In genomic region chr19:27859689-27860088, GRCh38 we compare ENCODE assay signal across 16 cellular contexts.
DNase-seq lines count a peak whose midpoint lies in the region; ATAC-seq lines count a peak whose summit lies in the region.
"Had no signal": no experiment of that assay in that cellular context is flagged by ENCODE, and none has a peak within 500 bp of the region (broad histone marks: within the 10 kb centered on the region; RNA-seq: fewer than 3 reads in every experiment).

No MANE protein-coding gene starts in this region.

- no peaks in the 10 kb centered on the region for H3K4me1 Mint-ChIP-seq in activated naive CD8-positive, alpha-beta T cell (ENCODE audit: low read depth)
- no peaks in the 10 kb centered on the region for H3K4me1 Mint-ChIP-seq in activated naive CD8-positive, alpha-beta T cell treated with anti-CD3 and anti-CD28 coated beads, Interleukin-2, amount 50 U/mL, for 24 hours
- no peaks in the 10 kb centered on the region for H3K4me1 Mint-ChIP-seq in activated CD4-positive, alpha-beta T cell treated with anti-CD3 and anti-CD28 coated beads, Interleukin-2, amount 10 ng/mL, durations not matched to agents 7 days and 5 days
- H3K4me1 Mint-ChIP-seq: B cell; CD4-positive, CD25-positive, alpha-beta regulatory T cell; GM23338; H9 had no signal

- ATAC-seq in activated naive CD8-positive, alpha-beta T cell treated with anti-CD3 and anti-CD28 coated beads, Interleukin-2, amount 50 U/mL, for 24 hours: no peak
- ATAC-seq: CD8-positive, alpha-beta T cell; GM23338; HCT116 had no signal

- CTCF ChIA-PET in activated CD4-positive, alpha-beta T cell treated with anti-CD3 and anti-CD28 coated beads, Interleukin-2, amount 10 ng/mL, durations not matched to agents 7 days and 5 days (lab: Charles Lee): no interaction called here

- H3K27me3 Mint-ChIP-seq in activated naive CD8-positive, alpha-beta T cell: no peaks in the 10 kb centered on the region
- H3K27me3 Mint-ChIP-seq in activated naive CD8-positive, alpha-beta T cell treated with anti-CD3 and anti-CD28 coated beads, Interleukin-2, amount 50 U/mL, for 24 hours: no peaks in the 10 kb centered on the region
- no peaks in the 10 kb centered on the region for H3K27me3 Mint-ChIP-seq in activated CD4-positive, alpha-beta T cell treated with anti-CD3 and anti-CD28 coated beads, Interleukin-2, amount 10 ng/mL, durations not matched to agents 7 days and 5 days
- H3K27me3 Mint-ChIP-seq: B cell; CD4-positive, CD25-positive, alpha-beta regulatory T cell had no signal

- peaks cover 19% of the 10 kb centered on the region for H3K36me3 Mint-ChIP-seq in activated naive CD8-positive, alpha-beta T cell
- H3K36me3 Mint-ChIP-seq in activated naive CD8-positive, alpha-beta T cell treated with anti-CD3 and anti-CD28 coated beads, Interleukin-2, amount 50 U/mL, for 24 hours (ENCODE audit: low read depth): peaks cover 2% of the 10 kb centered on the region
- H3K36me3 Mint-ChIP-seq in activated CD4-positive, alpha-beta T cell treated with anti-CD3 and anti-CD28 coated beads, Interleukin-2, amount 10 ng/mL, durations not matched to agents 7 days and 5 days (ENCODE audit: low read depth): no peaks in the 10 kb centered on the region
- H3K36me3 Mint-ChIP-seq: CD4-positive, CD25-positive, alpha-beta regulatory T cell had no signal

- no peak overlapping the region for H3K27ac Mint-ChIP-seq in activated naive CD8-positive, alpha-beta T cell
- no peak overlapping the region for H3K27ac Mint-ChIP-seq in activated naive CD8-positive, alpha-beta T cell treated with anti-CD3 and anti-CD28 coated beads, Interleukin-2, amount 50 U/mL, for 24 hours
- no peak overlapping the region for H3K27ac Mint-ChIP-seq in activated CD4-positive, alpha-beta T cell treated with anti-CD3 and anti-CD28 coated beads, Interleukin-2, amount 10 ng/mL, durations not matched to agents 7 days and 5 days
- H3K27ac Mint-ChIP-seq: B cell; CD4-positive, CD25-positive, alpha-beta regulatory T cell; CD8-positive, alpha-beta T cell; GM23338; H9 had no signal

- H3K4me3 Mint-ChIP-seq in activated naive CD8-positive, alpha-beta T cell: peak overlapping the region; percentile 15
- no peak overlapping the region for H3K4me3 Mint-ChIP-seq in activated naive CD8-positive, alpha-beta T cell treated with anti-CD3 and anti-CD28 coated beads, Interleukin-2, amount 50 U/mL, for 24 hours
- H3K4me3 Mint-ChIP-seq in activated CD4-positive, alpha-beta T cell treated with anti-CD3 and anti-CD28 coated beads, Interleukin-2, amount 10 ng/mL, durations not matched to agents 7 days and 5 days: no peak overlapping the region
- H3K4me3 Mint-ChIP-seq: B cell; CD4-positive, CD25-positive, alpha-beta regulatory T cell; CD8-positive, alpha-beta T cell; GM23338; H9 had no signal

- no peak for DNase-seq in activated naive CD8-positive, alpha-beta T cell treated with anti-CD3 and anti-CD28 coated beads, Interleukin-2, amount 50 U/mL, for 24 hours
- DNase-seq in SW480 (ENCODE audit: low spot score) (peak; percentile 61), islet precursor cell (peak; percentile 35), DMS79 treated with DMSO at 0.1 percent for 48 hours (lab: John Stamatoyannopoulos, UW) (no peak)
- DNase-seq in activated CD4-positive, alpha-beta T cell treated with anti-CD3 and anti-CD28 coated beads, Interleukin-2, amount 10 ng/mL, durations not matched to agents 7 days and 5 days: no peak
- DNase-seq: Caco-2; CD4-positive, CD25-positive, alpha-beta regulatory T cell; CD8-positive, alpha-beta T cell; DMS153; DMS79; GF-D8; H9 had no signal

- POLR2A ChIA-PET in activated CD4-positive, alpha-beta T cell treated with anti-CD3 and anti-CD28 coated beads, Interleukin-2, amount 10 ng/mL, durations not matched to agents 7 days and 5 days (lab: Charles Lee): no interaction called here

- peaks cover 50% of the 10 kb centered on the region for H3K9me3 Mint-ChIP-seq in activated naive CD8-positive, alpha-beta T cell (ENCODE audit: low read depth)
- H3K9me3 Mint-ChIP-seq in activated naive CD8-positive, alpha-beta T cell treated with anti-CD3 and anti-CD28 coated beads, Interleukin-2, amount 50 U/mL, for 24 hours: peaks cover 67% of the 10 kb centered on the region
- H3K9me3 Mint-ChIP-seq in activated CD4-positive, alpha-beta T cell treated with anti-CD3 and anti-CD28 coated beads, Interleukin-2, amount 10 ng/mL, durations not matched to agents 7 days and 5 days: peaks cover 49% of the 10 kb centered on the region

Comparison
In these comparisons a context has a peak if more than half of its experiments do, and no peak if none do; other contexts are left out.
1. DNase-seq: peak in SW480 (single experiment) and islet precursor cell (single experiment); none in activated naive CD8-positive, alpha-beta T cell treated with anti-CD3 and anti-CD28 coated beads, Interleukin-2, amount 50 U/mL, for 24 hours (single experiment), DMS79 treated with DMSO at 0.1 percent for 48 hours (single experiment) and activated CD4-positive, alpha-beta T cell treated with anti-CD3 and anti-CD28 coated beads, Interleukin-2, amount 10 ng/mL, durations not matched to agents 7 days and 5 days (single experiment).